9 cellular contexts compared by ENCODE assay signal in the genomic region with DNA sequence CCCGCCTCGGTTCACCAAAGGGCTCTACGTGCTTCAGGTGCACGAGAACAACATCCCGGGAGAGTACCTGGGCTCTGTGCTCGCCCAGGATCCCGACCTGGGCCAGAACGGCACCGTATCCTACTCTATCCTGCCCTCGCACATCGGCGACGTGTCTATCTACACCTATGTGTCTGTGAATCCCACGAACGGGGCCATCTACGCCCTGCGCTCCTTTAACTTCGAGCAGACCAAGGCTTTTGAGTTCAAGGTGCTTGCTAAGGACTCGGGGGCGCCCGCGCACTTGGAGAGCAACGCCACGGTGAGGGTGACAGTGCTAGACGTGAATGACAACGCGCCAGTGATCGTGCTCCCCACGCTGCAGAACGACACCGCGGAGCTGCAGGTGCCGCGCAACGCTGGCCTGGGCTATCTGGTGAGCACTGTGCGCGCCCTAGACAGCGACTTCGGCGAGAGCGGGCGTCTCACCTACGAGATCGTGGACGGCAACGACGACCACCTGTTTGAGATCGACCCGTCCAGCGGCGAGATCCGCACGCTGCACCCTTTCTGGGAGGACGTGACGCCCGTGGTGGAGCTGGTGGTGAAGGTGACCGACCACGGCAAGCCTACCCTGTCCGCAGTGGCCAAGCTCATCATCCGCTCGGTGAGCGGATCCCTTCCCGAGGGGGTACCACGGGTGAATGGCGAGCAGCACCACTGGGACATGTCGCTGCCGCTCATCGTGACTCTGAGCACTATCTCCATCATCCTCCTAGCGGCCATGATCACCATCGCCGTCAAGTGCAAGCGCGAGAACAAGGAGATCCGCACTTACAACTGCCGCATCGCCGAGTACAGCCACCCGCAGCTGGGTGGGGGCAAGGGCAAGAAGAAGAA. TPM values are rescaled to one million over a fixed set of nuclear protein-coding genes. Genes with fewer than 3 reads are reported as not detected.
A peak's percentile ranks its signal among the peaks of the same experiment; 100 is the strongest.
DNase-seq lines count a peak whose midpoint lies in the region; ATAC-seq and TF ChIP-seq lines count a peak whose summit lies in the region.
"Had no signal": no experiment of that assay in that cellular context is flagged by ENCODE, and none has a peak within 500 bp of the region (broad histone marks: within the 10 kb centered on the region; RNA-seq: fewer than 3 reads in every experiment).

No MANE protein-coding gene starts in this region.

- H3K4me1 Mint-ChIP-seq in natural killer cell: peaks cover 8 to 12% of the 10 kb centered on the region in 2 donors
- H3K4me1 Mint-ChIP-seq in natural killer cell treated with Interleukin-12 subunit alpha and Interleukin-12 subunit beta and Interleukin-15 and Interleukin-18, amount 100 ng/mL, for 72 hours (ENCODE audit: low read depth in 2 of 2): no peaks in the 10 kb centered on the region
- H3K4me1 Mint-ChIP-seq in neural crest cell: peaks cover 48% of the 10 kb centered on the region

- H3K27ac ChIP-seq in cardiac muscle cell: no peak overlapping the region
- H3K27ac ChIP-seq in aorta (ENCODE audit: low read depth in 1 of 2, low read length in 2 of 2): no peak overlapping the region
- H3K27ac ChIP-seq in PC-9: no peak overlapping the region

- peaks cover 24 to 26% of the 10 kb centered on the region in 2 donors for H3K27me3 Mint-ChIP-seq in natural killer cell (ENCODE audit: low read depth in 2 of 2)
- H3K27me3 Mint-ChIP-seq in natural killer cell treated with Interleukin-12 subunit alpha and Interleukin-12 subunit beta and Interleukin-15 and Interleukin-18, amount 100 ng/mL, for 72 hours: peaks cover 25 to 29% of the 10 kb centered on the region in 2 donors
- H3K27me3 Mint-ChIP-seq in neural crest cell (ENCODE audit: low read depth): peaks cover 54% of the 10 kb centered on the region

- H3K4me3 ChIP-seq in cardiac muscle cell: peak overlapping the region; percentile 20
- H3K4me3 ChIP-seq in aorta (ENCODE audit: low read length in 2 of 2): no peak overlapping the region
- H3K4me3 ChIP-seq in PC-9: no peak overlapping the region

- peaks cover 30% of the 10 kb centered on the region for H3K27me3 ChIP-seq in cardiac muscle cell
- H3K27me3 ChIP-seq in aorta (ENCODE audit: control insufficient read depth in 1 of 2, insufficient read depth in 2 of 2, low read length in 1 of 2): no peaks in the 10 kb centered on the region
- H3K27me3 ChIP-seq in PC-9 (ENCODE audit: insufficient read depth, low read depth): no peaks in the 10 kb centered on the region

- 5 to 7% methylated on average over 78 of the region's 78 CpGs for WGBS in aorta, 2 donors

- DNase-seq in natural killer cell (no peak), cardiac muscle cell (ENCODE audit: low read depth in 1 of 2, low spot score in 1 of 2) (no peak), neural crest cell (ENCODE audit: low read depth, low spot score) (peak; percentile 2), aorta (peak; percentile 42 to 79), DMS153 (lab: John Stamatoyannopoulos, UW) (no peak), NCI-H345 (lab: John Stamatoyannopoulos, UW) (no peak), PC-9 (no peak)
- DNase-seq in natural killer cell treated with Interleukin-12 subunit alpha and Interleukin-12 subunit beta and Interleukin-15 and Interleukin-18, amount 100 ng/mL, for 72 hours (ENCODE audit: low spot score): no peak
- DNase-seq: Caco-2 had no signal

- CTCF ChIA-PET in PC-9 (lab: Charles Lee): no interaction called here

- no peaks in the 10 kb centered on the region for H4K20me1 ChIP-seq in PC-9 (ENCODE audit: insufficient read depth)

- H3K9me2 ChIP-seq in PC-9 (ENCODE audit: insufficient read depth): no peaks in the 10 kb centered on the region; the same call in 1 of the 2 replicates

- H3K27ac Mint-ChIP-seq in natural killer cell (no peak overlapping the region), neural crest cell (ENCODE audit: unreplicated experiment) (no peak overlapping the region)
- no peak overlapping the region for H3K27ac Mint-ChIP-seq in natural killer cell treated with Interleukin-12 subunit alpha and Interleukin-12 subunit beta and Interleukin-15 and Interleukin-18, amount 100 ng/mL, for 72 hours

- intact Hi-C loops in natural killer cell (cut with micrococcal nuclease): no loop called here
- intact Hi-C loops in aorta (cut with DNase I): no loop called here
- intact Hi-C loops in PC-9 (cut with micrococcal nuclease; ENCODE audit: unreplicated experiment): no loop called here

- peak overlapping the region; percentile 17 for H3K4me3 Mint-ChIP-seq in natural killer cell
- no peak overlapping the region for H3K4me3 Mint-ChIP-seq in natural killer cell treated with Interleukin-12 subunit alpha and Interleukin-12 subunit beta and Interleukin-15 and Interleukin-18, amount 100 ng/mL, for 72 hours
- peak overlapping the region; percentile 91 for H3K4me3 Mint-ChIP-seq in neural crest cell

- POLR2A ChIA-PET in PC-9 (lab: Charles Lee; ENCODE audit: unreplicated experiment): no interaction called here

- BruUV-seq in PC-9 (replicated peaks; lab: Mats Ljungman, UMichigan): no TSS peak

- ATAC-seq in natural killer cell (no peak), aorta (ENCODE audit: low FRiP score) (no peak)
- ATAC-seq in natural killer cell treated with Interleukin-12 subunit alpha and Interleukin-12 subunit beta and Interleukin-15 and Interleukin-18, amount 100 ng/mL, for 72 hours: no peak

- TF ChIP-seq CTCF in natural killer cell (IDR thresholded peaks at IDR 0.05): no peak
- TF ChIP-seq CTCF in cardiac muscle cell (IDR thresholded peaks at IDR 0.05; ENCODE audit: low read depth, low read length): no peak
- peak; percentile 45 for TF ChIP-seq CTCF in neural crest cell (conservative IDR thresholded peaks at IDR 0.05)
- TF ChIP-seq CTCF in PC-9 (conservative IDR thresholded peaks at IDR 0.05): no peak

- H3K36me3 ChIP-seq in cardiac muscle cell (no peaks in the 10 kb centered on the region), aorta (ENCODE audit: control insufficient read depth in 1 of 2, insufficient read depth in 2 of 2, low read length in 1 of 2) (no peaks in the 10 kb centered on the region), PC-9 (ENCODE audit: low read depth) (no peaks in the 10 kb centered on the region)

- no peaks in the 10 kb centered on the region for H3K9me3 Mint-ChIP-seq in natural killer cell
- H3K9me3 Mint-ChIP-seq in natural killer cell treated with Interleukin-12 subunit alpha and Interleukin-12 subunit beta and Interleukin-15 and Interleukin-18, amount 100 ng/mL, for 72 hours: no peaks in the 10 kb centered on the region
- H3K9me3 Mint-ChIP-seq in neural crest cell: no peaks in the 10 kb centered on the region

- no peak overlapping the region for H2AFZ ChIP-seq in PC-9

- H3K36me3 Mint-ChIP-seq in natural killer cell: no peaks in the 10 kb centered on the region
- no peaks in the 10 kb centered on the region for H3K36me3 Mint-ChIP-seq in natural killer cell treated with Interleukin-12 subunit alpha and Interleukin-12 subunit beta and Interleukin-15 and Interleukin-18, amount 100 ng/mL, for 72 hours
- H3K36me3 Mint-ChIP-seq in neural crest cell (ENCODE audit: low read depth): peaks cover 12% of the 10 kb centered on the region

- H3K79me2 ChIP-seq in PC-9 (ENCODE audit: low read depth): no peaks in the 10 kb centered on the region

- no peaks in the 10 kb centered on the region for H3F3A ChIP-seq in PC-9 (ENCODE audit: insufficient read depth, low read depth)

- H3K4me1 ChIP-seq in cardiac muscle cell (ENCODE audit: low read depth): no peaks in the 10 kb centered on the region
- no peaks in the 10 kb centered on the region for H3K4me1 ChIP-seq in aorta (ENCODE audit: control insufficient read depth in 1 of 2, insufficient read depth in 2 of 2, low read length in 2 of 2)
- H3K4me1 ChIP-seq in PC-9 (replicated peaks; ENCODE audit: insufficient read depth): no peaks in the 10 kb centered on the region
- H3K4me1 ChIP-seq: Caco-2 had no signal

- H3K9me3 ChIP-seq in cardiac muscle cell (ENCODE audit: low read depth) (no peaks in the 10 kb centered on the region), aorta (ENCODE audit: control insufficient read depth, low read length) (peaks cover 2% of the 10 kb centered on the region), PC-9 (ENCODE audit: insufficient read depth, low read depth) (no peaks in the 10 kb centered on the region)

- no peak overlapping the region for H3K4me2 ChIP-seq in PC-9

RNA-seq across cellular contexts. Expression of a gene that starts 2.6 kb away (rescaled TPM):
- total RNA-seq in natural killer cell (not detected), cardiac muscle cell (9.6 and 11.1 TPM in 2 replicates), neural crest cell (14.4 and 14.6 TPM in 2 replicates), aorta (10 to 100 TPM; 13.2 to 20.8 TPM), PC-9 (2021) (not detected in 2 replicates)
- not detected for total RNA-seq in natural killer cell treated with Interleukin-12 subunit alpha and Interleukin-12 subunit beta and Interleukin-15 and Interleukin-18, amount 100 ng/mL, for 72 hours
- polyA plus RNA-seq in cardiac muscle cell (0.86 and 1.4 TPM in 2 replicates), aorta (under 1 TPM; 0.13 TPM)
- total RNA-seq: Caco-2 had no signal

Comparison
In these comparisons a context has a peak if more than half of its experiments do, and no peak if none do; other contexts are left out.
1. DNase-seq: peak in neural crest cell (single experiment) and aorta (2 of 2); none in natural killer cell (single experiment), natural killer cell treated with Interleukin-12 subunit alpha and Interleukin-12 subunit beta and Interleukin-15 and Interleukin-18, amount 100 ng/mL, for 72 hours (single experiment), cardiac muscle cell (0 of 2), DMS153 (single experiment), NCI-H345 (single experiment) and PC-9 (0 of 2).
2. RNA of a gene that starts 2.6 kb away (total RNA-seq): 13.2 to 20.8 TPM in aorta, 14.4 to 14.6 TPM in neural crest cell and 9.6 to 11.1 TPM in cardiac muscle cell; not detected in natural killer cell, not detected in natural killer cell treated with Interleukin-12 subunit alpha and Interleukin-12 subunit beta and Interleukin-15 and Interleukin-18, amount 100 ng/mL, for 72 hours and not detected in PC-9; every median in the first group is over 10 times any median in the second.